In the genomic region with DNA sequence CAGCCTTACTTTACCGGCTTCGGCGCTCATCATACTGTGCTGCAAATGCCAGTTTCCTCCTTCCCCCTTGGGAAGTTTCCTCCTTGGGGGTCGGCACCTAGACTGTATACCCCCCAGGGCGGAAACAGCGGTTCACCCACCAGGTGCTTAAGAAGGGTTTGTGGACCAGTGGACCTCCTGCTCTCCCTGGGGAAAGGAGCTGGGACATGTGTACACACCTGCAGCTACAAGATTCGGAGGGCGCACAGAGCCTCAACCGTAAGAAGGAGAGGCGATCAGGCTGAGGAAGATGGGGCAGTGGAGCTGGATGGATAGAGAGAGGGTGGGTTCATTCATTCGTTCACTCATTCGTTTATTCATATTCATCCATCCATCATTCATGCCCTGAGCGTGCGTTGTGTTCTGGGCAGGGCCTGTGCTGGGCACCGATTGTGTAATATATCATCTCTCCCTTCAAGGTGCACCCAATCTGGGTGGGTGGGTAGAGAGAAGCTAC, we compare ENCODE assay signal across 8 cellular contexts. TPM values are rescaled to one million over a fixed set of nuclear protein-coding genes. Genes with fewer than 3 reads are reported as not detected.
DNase-seq lines count a peak whose midpoint lies in the region; ATAC-seq and TF ChIP-seq lines count a peak whose summit lies in the region.

No MANE protein-coding gene starts in this region.

- H3K9me3 ChIP-seq in Caco-2 (no peaks in the 10 kb centered on the region), OCI-LY7 (ENCODE audit: low read length) (no peaks in the 10 kb centered on the region), trophoblast cell (ENCODE audit: insufficient read depth, low read depth, low read length) (no peaks in the 10 kb centered on the region)

- peaks cover 40% of the 10 kb centered on the region for H3K36me3 Mint-ChIP-seq in Caco-2 (ENCODE audit: insufficient read depth, unreplicated experiment)

- H3K36me3 ChIP-seq in Caco-2 (ENCODE audit: control insufficient read depth, insufficient read depth, low read length) (no peaks in the 10 kb centered on the region), OCI-LY7 (ENCODE audit: insufficient read depth, low read length) (peaks cover 16% of the 10 kb centered on the region; the same call in 1 of the 2 replicates), trophoblast cell (ENCODE audit: control insufficient read depth in 1 of 2, insufficient read depth in 2 of 2, low read length in 2 of 2) (peaks cover 0 to 4% of the 10 kb centered on the region in 2 experiments)

- ATAC-seq in GM18511 (IDR thresholded peaks at IDR 0.05; ENCODE audit: unreplicated experiment): no peak

- peak overlapping the region; percentile 72; the same call in 1 of the 2 replicates for H2AFZ ChIP-seq in OCI-LY7 (ENCODE audit: low read length)
- peak overlapping the region; percentile 67 for H2AFZ ChIP-seq in trophoblast cell (ENCODE audit: insufficient read depth, low read length, poor library complexity)

- no peak overlapping the region for H2BK120ac ChIP-seq in trophoblast cell (ENCODE audit: insufficient read depth, low read length, poor library complexity)

- peak overlapping the region; percentile 78 for H4K91ac ChIP-seq in trophoblast cell (ENCODE audit: low read depth, low read length)

- peaks cover 33% of the 10 kb centered on the region for H3K4me1 Mint-ChIP-seq in Caco-2 (ENCODE audit: low read depth, unreplicated experiment)

- peak overlapping the region; percentile 69 for H4K12ac ChIP-seq in trophoblast cell (ENCODE audit: low read depth, low read length)

- H3K27ac ChIP-seq in OCI-LY7 (ENCODE audit: low read depth, low read length, poor library complexity, severe bottlenecking): peak overlapping the region; percentile 70
- H3K27ac ChIP-seq in trophoblast cell (ENCODE audit: low read depth, low read length): no peak overlapping the region

- H3K4me3 Mint-ChIP-seq in Caco-2 (ENCODE audit: unreplicated experiment): peak overlapping the region; percentile 89

- H3K9me2 ChIP-seq in OCI-LY7 (ENCODE audit: insufficient read depth, low read length): no peaks in the 10 kb centered on the region

- no peak overlapping the region for H3K4ac ChIP-seq in trophoblast cell (ENCODE audit: low read depth, low read length)

- H3K4me3 ChIP-seq in Caco-2 (ENCODE audit: low read depth, low read length) (peak overlapping the region; percentile 72), OCI-LY7 (ENCODE audit: low read depth, low read length, poor library complexity, severe bottlenecking) (peak overlapping the region; percentile 78), epithelial cell of esophagus (ENCODE audit: low read length) (peak overlapping the region; percentile 74), trophoblast cell (ENCODE audit: low read depth, low read length) (no peak overlapping the region)

- no peak overlapping the region for H3K18ac ChIP-seq in trophoblast cell (ENCODE audit: low read length)

- CTCF ChIA-PET in Caco-2 (lab: Charles Lee) (interaction anchor here (0.6 kb wide), 1 partner anchor 155 kb away, joined by 4 read pairs; no protein-coding TSS in a partner anchor), OCI-LY7 (lab: Charles Lee; ENCODE audit: unreplicated experiment) (interaction anchor here (1.0 kb wide), 1 partner anchor 10 kb away, joined by 3 read pairs; no protein-coding TSS in a partner anchor)

- H4K20me1 ChIP-seq in OCI-LY7 (ENCODE audit: insufficient read depth, low read length): no peaks in the 10 kb centered on the region

- DNase-seq in Caco-2: no peak
- peak; percentile 55 for DNase-seq in OCI-LY7 (ENCODE audit: low spot score)
- no peak for DNase-seq in epithelial cell of esophagus (ENCODE audit: low read depth)
- DNase-seq in trophoblast cell: no peak
- no peak for DNase-seq in kidney tubule cell (ENCODE audit: low spot score)
- DNase-seq in NCI-H2196 treated with DMSO at 0.1 percent for 48 hours (lab: John Stamatoyannopoulos, UW; ENCODE audit: unreplicated experiment): no peak
- no peak for DNase-seq in NCI-H1092 (lab: John Stamatoyannopoulos, UW)

- H3K14ac ChIP-seq in trophoblast cell (ENCODE audit: low read length): peak overlapping the region; percentile 82

- H3K4me1 ChIP-seq in Caco-2 (peaks cover 37% of the 10 kb centered on the region), OCI-LY7 (ENCODE audit: insufficient read depth, low read length, poor library complexity, severe bottlenecking) (peaks cover 52% of the 10 kb centered on the region), trophoblast cell (ENCODE audit: control insufficient read depth in 1 of 2, insufficient read depth in 2 of 2, low read length in 2 of 2) (peaks cover 8 to 11% of the 10 kb centered on the region in 2 experiments)

- no CpG with 5 or more reads among the region's 15 CpGs for WGBS in trophoblast cell (ENCODE audit: extremely low coverage, insufficient coverage, insufficient read length)

- no peaks in the 10 kb centered on the region for H3K27me3 ChIP-seq in Caco-2 (replicated peaks; ENCODE audit: control insufficient read depth, insufficient read depth, low read length)
- no peaks in the 10 kb centered on the region for H3K27me3 ChIP-seq in trophoblast cell (ENCODE audit: insufficient read depth, low read length)

- intact Hi-C loops in Caco-2 (cut with micrococcal nuclease; ENCODE audit: unreplicated experiment): loop anchor here (5.0 kb wide), 3 partner anchors 182 to 738 kb away; a partner anchor contains a TSS
- intact Hi-C loops in OCI-LY7 (cut with micrococcal nuclease; ENCODE audit: unreplicated experiment): loop anchor here (2.0 to 5.0 kb wide), 5 partner anchors 44 to 558 kb away; a partner anchor contains a TSS

- H3K79me1 ChIP-seq in trophoblast cell (ENCODE audit: low read length): peaks cover 10% of the 10 kb centered on the region

- peak overlapping the region; percentile 93 for H3K27ac Mint-ChIP-seq in Caco-2 (ENCODE audit: unreplicated experiment)

- H2BK5ac ChIP-seq in trophoblast cell (ENCODE audit: low read depth, low read length, poor library complexity): no peak overlapping the region

- TF ChIP-seq CTCF in Caco-2 (IDR thresholded peaks at IDR 0.05; ENCODE audit: insufficient read depth in 1 of 2, low read depth in 1 of 2, low read length in 1 of 2, severe bottlenecking in 1 of 2, unreplicated experiment in 1 of 2): no peak
- no peak for TF ChIP-seq CTCF in OCI-LY7 (conservative IDR thresholded peaks at IDR 0.05; ENCODE audit: low read length)
- TF ChIP-seq CTCF in epithelial cell of esophagus (IDR thresholded peaks at IDR 0.05; ENCODE audit: insufficient read depth, low read depth, low read length, missing control alignments): no peak

- H3K79me2 ChIP-seq in OCI-LY7 (ENCODE audit: insufficient read depth, low read depth, low read length) (peaks cover 10% of the 10 kb centered on the region; the same call in 1 of the 2 replicates), trophoblast cell (ENCODE audit: control insufficient read depth, insufficient read depth, low read length, poor library complexity) (peaks cover 8% of the 10 kb centered on the region)

- POLR2A ChIA-PET in Caco-2 (lab: Charles Lee) (no interaction called here), OCI-LY7 (lab: Charles Lee) (interaction anchor here (1.0 to 1.8 kb wide), 4 partner anchors 13 to 231 kb away, joined by 3 to 9 read pairs (median 5); a partner anchor contains a TSS)

- no peaks in the 10 kb centered on the region for H3K9me3 Mint-ChIP-seq in Caco-2 (ENCODE audit: unreplicated experiment)

- no peak overlapping the region for H3K9ac ChIP-seq in trophoblast cell (ENCODE audit: low read length)

- peak overlapping the region; percentile 21 for H2BK12ac ChIP-seq in trophoblast cell (ENCODE audit: low read length)

- peak overlapping the region; percentile 14 for H2AK5ac ChIP-seq in trophoblast cell (ENCODE audit: low read length)

- H3K27me3 Mint-ChIP-seq in Caco-2 (ENCODE audit: insufficient read depth, unreplicated experiment): no peaks in the 10 kb centered on the region

- H3K23ac ChIP-seq in trophoblast cell (ENCODE audit: low read length): no peak overlapping the region

- no TSS peak for BruUV-seq in Caco-2 (replicated peaks; lab: Mats Ljungman, UMichigan)
- no TSS peak for BruUV-seq in OCI-LY7 (replicated peaks; lab: Mats Ljungman, UMichigan)

- H4K8ac ChIP-seq in trophoblast cell (ENCODE audit: low read depth, low read length): peak overlapping the region; percentile 94

- peak overlapping the region; percentile 94 for H3K4me2 ChIP-seq in OCI-LY7 (ENCODE audit: low read length)
- H3K4me2 ChIP-seq in trophoblast cell (ENCODE audit: low read length): peak overlapping the region; percentile 81

RNA-seq across cellular contexts. Expression of a gene that starts 0.7 kb away (rescaled TPM):
- total RNA-seq in Caco-2 (2022) (9.8 and 11.9 TPM in 2 replicates), OCI-LY7 (2022) (23.3 and 24.3 TPM in 2 replicates)
- total RNA-seq in OCI-LY7 (2014; rRNA removed; shearing (Covaris generic)): 20.2 and 22.7 TPM in 2 replicates
- 4.2 and 4.8 TPM in 2 replicates for polyA plus RNA-seq in trophoblast cell (2013)

RNA-seq across cellular contexts. Expression of a gene that starts 13.9 kb away (rescaled TPM):
- total RNA-seq in Caco-2 (2022) (1.4 and 2.0 TPM in 2 replicates), OCI-LY7 (2022) (2.2 and 4.3 TPM in 2 replicates)
- 3.7 and 4.0 TPM in 2 replicates for total RNA-seq in OCI-LY7 (2014; rRNA removed; shearing (Covaris generic))
- 2.2 and 2.3 TPM in 2 replicates for polyA plus RNA-seq in trophoblast cell (2013)

RNA-seq across cellular contexts. Expression of a gene that starts 43.9 kb away (rescaled TPM):
- total RNA-seq in Caco-2 (2022): 38.9 and 41.5 TPM in 2 replicates
- 28.2 and 37.7 TPM in 2 replicates for total RNA-seq in OCI-LY7 (2014; rRNA removed; shearing (Covaris generic))
- 29.8 and 34.9 TPM in 2 replicates for total RNA-seq in OCI-LY7 (2022)
- polyA plus RNA-seq in trophoblast cell (2013): 22.1 and 23.0 TPM in 2 replicates

RNA-seq across cellular contexts. Expression of a gene that starts 43.9 kb away (rescaled TPM):
- total RNA-seq in Caco-2 (2022): 5.4 and 9.3 TPM in 2 replicates
- total RNA-seq in OCI-LY7 (2014; rRNA removed; shearing (Covaris generic)): 5.3 and 6.8 TPM in 2 replicates
- total RNA-seq in OCI-LY7 (2022): 9.5 and 12.7 TPM in 2 replicates
- 6.6 and 6.9 TPM in 2 replicates for polyA plus RNA-seq in trophoblast cell (2013)
